Comparison of ENCODE assay signal across 29 cellular contexts in genomic region chr19:47082493-47082892, GRCh38.
"Had no signal": no experiment of that assay in that cellular context is flagged by ENCODE, and none has a peak within 500 bp of the region (broad histone marks: within the 10 kb centered on the region; RNA-seq: fewer than 3 reads in every experiment).

No MANE protein-coding gene starts in this region.

- FAIRE-seq: urothelium cell line had no signal

- ATAC-seq: stimulated activated effector memory CD8-positive, alpha-beta T cell treated with anti-CD3 and anti-CD28 coated beads, Interleukin-12 subunit alpha, Interleukin-12 subunit beta, amount 100 ng/mL, for 72 hours; stimulated activated memory B cell treated with anti-CD40 and anti-IgM and Interleukin-4, amounts not matched to agents 10 μg/mL and 1 μg/mL and 100 μg/mL, for 72 hours; stimulated activated naive B cell treated with anti-CD40 and anti-IgM and Interleukin-4, amounts not matched to agents 10 μg/mL and 1 μg/mL and 100 μg/mL, for 72 hours; stimulated activated naive CD8-positive, alpha-beta T cell treated with anti-CD3 and anti-CD28 coated beads, Interleukin-15, amount 100 ng/mL, for 72 hours; stimulated activated naive CD8-positive, alpha-beta T cell treated with anti-CD3 and anti-CD28 coated beads, Interleukin-15, Interleukin-2, amounts not matched to agents 100 U/mL and 50 U/mL, for 24 hours; upper lobe of right lung had no signal

- H3K27ac Mint-ChIP-seq: stimulated activated memory B cell treated with anti-CD40 and anti-IgM and Interleukin-4, amounts not matched to agents 10 μg/mL and 1 μg/mL and 100 μg/mL, for 72 hours; stimulated activated naive CD8-positive, alpha-beta T cell treated with anti-CD3 and anti-CD28 coated beads, Interleukin-15, Interleukin-2, amounts not matched to agents 100 ng/mL and 50 ng/mL, for 24 hours; type B pancreatic cell had no signal

- DNase-seq: stimulated activated CD4-positive, alpha-beta T cell treated with anti-CD3 and anti-CD28 coated beads, Interleukin-2, amount 100 ng/mL, for 48 hours; stimulated activated CD4-positive, alpha-beta T cell treated with anti-CD3 and anti-CD28 coated beads, Interleukin-4, amount 100 ng/mL, for 1 hour; stimulated activated CD4-positive, alpha-beta T cell treated with anti-CD3 and anti-CD28 coated beads, Interleukin-4, amount 100 ng/mL, for 24 hours; stimulated activated CD4-positive, alpha-beta T cell treated with anti-CD3 and anti-CD28 coated beads, Interleukin-4, amount 100 ng/mL, for 4 hours; stimulated activated CD8-positive, alpha-beta memory T cell treated with anti-CD3 and anti-CD28 coated beads, Interleukin-4, amount 100 ng/mL, for 48 hours; stimulated activated naive B cell treated with anti-CD40 and anti-IgM and Interleukin-4, amounts not matched to agents 10 μg/mL and 1 μg/mL and 100 μg/mL, for 72 hours; stimulated activated naive CD4-positive, alpha-beta T cell; stimulated activated naive CD4-positive, alpha-beta T cell treated with Interleukin-2 at 50 U/mL for 16 hours; stimulated activated naive CD8-positive, alpha-beta T cell treated with anti-CD3 and anti-CD28 coated beads, Interleukin-15, amount 100 ng/mL, for 72 hours; stimulated activated naive CD8-positive, alpha-beta T cell treated with anti-CD3 and anti-CD28 coated beads, Interleukin-15, Interleukin-2, amounts not matched to agents 100 U/mL and 50 U/mL, for 24 hours; stomach; substantia nigra; testis; thyroid gland; tibial artery; transverse colon; trophoblast cell; upper lobe of left lung; upper lobe of right lung; uterus had no signal

- H3K4me3 Mint-ChIP-seq: stimulated activated effector memory CD8-positive, alpha-beta T cell treated with anti-CD3 and anti-CD28 coated beads, Interleukin-12 subunit alpha, Interleukin-12 subunit beta, amount 100 ng/mL, for 72 hours; stimulated activated memory B cell treated with anti-CD40 and anti-IgM and Interleukin-4, amounts not matched to agents 10 μg/mL and 1 μg/mL and 100 μg/mL, for 72 hours; stimulated activated naive B cell treated with anti-CD40 and anti-IgM and Interleukin-4, amounts not matched to agents 10 μg/mL and 1 μg/mL and 100 μg/mL, for 72 hours; stimulated activated naive CD8-positive, alpha-beta T cell treated with anti-CD3 and anti-CD28 coated beads, Interleukin-15, amount 100 ng/mL, for 72 hours; stimulated activated naive CD8-positive, alpha-beta T cell treated with anti-CD3 and anti-CD28 coated beads, Interleukin-15, Interleukin-2, amounts not matched to agents 100 ng/mL and 50 ng/mL, for 24 hours; type B pancreatic cell had no signal

- H3K9me3 Mint-ChIP-seq: stimulated activated effector memory CD8-positive, alpha-beta T cell treated with anti-CD3 and anti-CD28 coated beads, Interleukin-12 subunit alpha, Interleukin-12 subunit beta, amount 100 ng/mL, for 72 hours; stimulated activated memory B cell treated with anti-CD40 and anti-IgM and Interleukin-4, amounts not matched to agents 10 μg/mL and 1 μg/mL and 100 μg/mL, for 72 hours; stimulated activated naive B cell treated with anti-CD40 and anti-IgM and Interleukin-4, amounts not matched to agents 10 μg/mL and 1 μg/mL and 100 μg/mL, for 72 hours; stimulated activated naive CD8-positive, alpha-beta T cell treated with anti-CD3 and anti-CD28 coated beads, Interleukin-15, amount 100 ng/mL, for 72 hours; stimulated activated naive CD8-positive, alpha-beta T cell treated with anti-CD3 and anti-CD28 coated beads, Interleukin-15, Interleukin-2, amounts not matched to agents 100 ng/mL and 50 ng/mL, for 24 hours; type B pancreatic cell had no signal

- H3K27me3 Mint-ChIP-seq: stimulated activated memory B cell treated with anti-CD40 and anti-IgM and Interleukin-4, amounts not matched to agents 10 μg/mL and 1 μg/mL and 100 μg/mL, for 72 hours; stimulated activated naive B cell treated with anti-CD40 and anti-IgM and Interleukin-4, amounts not matched to agents 10 μg/mL and 1 μg/mL and 100 μg/mL, for 72 hours; stimulated activated naive CD8-positive, alpha-beta T cell treated with anti-CD3 and anti-CD28 coated beads, Interleukin-15, amount 100 ng/mL, for 72 hours; stimulated activated naive CD8-positive, alpha-beta T cell treated with anti-CD3 and anti-CD28 coated beads, Interleukin-15, Interleukin-2, amounts not matched to agents 100 ng/mL and 50 ng/mL, for 24 hours; type B pancreatic cell had no signal

- H3K9me3 ChIP-seq: stomach, suprapubic skin, testis, thoracic aorta, thyroid gland, tibial artery, tibial nerve, transverse colon, upper lobe of left lung, upper lobe of right lung, uterus, vagina had no signal

- H3K27me3 ChIP-seq: stomach, suprapubic skin, testis, thyroid gland, tibial artery, tibial nerve, transverse colon, upper lobe of left lung, upper lobe of right lung, uterus, vagina had no signal

- H3K36me3 ChIP-seq: uterus had no signal

- H3K4me3 ChIP-seq: stomach, suprapubic skin, testis, thoracic aorta, thyroid gland, tibial artery, tibial nerve, transverse colon, upper lobe of left lung, upper lobe of right lung, uterus, vagina had no signal

- H3K27ac ChIP-seq: stomach, suprapubic skin, testis, thoracic aorta, thyroid gland, tibial artery, tibial nerve, transverse colon, upper lobe of left lung, upper lobe of right lung, uterus, vagina had no signal

- H3K4me1 ChIP-seq: uterus had no signal
